In the genomic region with DNA sequence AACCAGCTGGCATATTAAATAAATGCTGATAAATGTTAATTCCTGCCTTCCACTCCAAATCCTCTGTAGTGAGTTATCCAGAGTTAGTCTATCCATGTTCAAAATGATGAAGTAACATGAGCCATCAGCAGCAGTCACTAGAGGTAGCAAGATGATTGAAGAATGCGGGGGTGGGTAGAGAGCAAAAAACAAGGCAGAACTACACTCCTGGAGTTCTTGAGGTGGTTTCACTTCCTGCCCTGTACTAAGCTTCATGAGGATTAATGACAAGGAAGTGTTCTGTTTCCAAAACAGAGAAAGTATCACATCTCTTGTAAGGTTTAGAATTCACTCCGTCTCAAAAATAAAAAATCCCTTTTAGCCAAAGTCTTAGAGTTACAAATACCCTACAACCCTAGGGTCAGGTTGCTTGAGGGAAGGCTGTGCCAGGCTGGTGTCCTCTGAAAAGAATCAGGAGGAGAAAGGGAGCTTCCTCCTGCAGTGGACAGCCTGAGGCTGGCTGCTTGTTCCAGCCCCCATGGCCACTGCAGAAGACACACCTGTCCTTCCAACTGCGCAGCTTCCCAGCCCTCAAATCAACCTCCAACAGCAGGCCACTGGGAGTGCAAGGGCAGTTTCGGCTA, we compare ENCODE assay signal across 10 cellular contexts.
DNase-seq lines count a peak whose midpoint lies in the region; ATAC-seq, FAIRE-seq and TF ChIP-seq lines count a peak whose summit lies in the region.
"Had no signal": no experiment of that assay in that cellular context is flagged by ENCODE, and none has a peak within 500 bp of the region (broad histone marks: within the 10 kb centered on the region; RNA-seq: fewer than 3 reads in every experiment).

No MANE protein-coding gene starts in this region.

- peak overlapping the region; percentile 6 for H3K27ac Mint-ChIP-seq in activated naive CD8-positive, alpha-beta T cell
- no peak overlapping the region for H3K27ac Mint-ChIP-seq in activated naive CD8-positive, alpha-beta T cell treated with anti-CD3 and anti-CD28 coated beads for 36 hours
- H3K27ac Mint-ChIP-seq in astrocyte (ENCODE audit: unreplicated experiment), result no peak overlapping the region
- H3K27ac Mint-ChIP-seq in immature natural killer cell, result no peak overlapping the region
- no peak overlapping the region for H3K27ac Mint-ChIP-seq in endothelial cell (ENCODE audit: unreplicated experiment)

- no peaks in the 10 kb centered on the region for H3K79me2 ChIP-seq in astrocyte (ENCODE audit: insufficient read depth, low read length)

- H3K27me3 ChIP-seq in astrocyte (ENCODE audit: insufficient read depth, low read length) (no peaks in the 10 kb centered on the region), suprapubic skin (no peaks in the 10 kb centered on the region)

- no peak for FAIRE-seq in astrocyte (lab: Jason Lieb, UNC)
- FAIRE-seq: TTC549 had no signal

- peaks cover 24% of the 10 kb centered on the region for H3K4me1 Mint-ChIP-seq in activated naive CD8-positive, alpha-beta T cell (ENCODE audit: low read depth)
- peaks cover 19% of the 10 kb centered on the region for H3K4me1 Mint-ChIP-seq in activated naive CD8-positive, alpha-beta T cell treated with anti-CD3 and anti-CD28 coated beads for 36 hours
- H3K4me1 Mint-ChIP-seq in astrocyte (ENCODE audit: low read depth, unreplicated experiment) (peaks cover 8% of the 10 kb centered on the region), immature natural killer cell (no peaks in the 10 kb centered on the region), endothelial cell (ENCODE audit: unreplicated experiment) (peaks cover 3% of the 10 kb centered on the region)

- H3K4me2 ChIP-seq in astrocyte (ENCODE audit: low read length), result no peak overlapping the region

- no peak overlapping the region for H3K9ac ChIP-seq in astrocyte (ENCODE audit: low read length)

- H3K9me3 Mint-ChIP-seq in activated naive CD8-positive, alpha-beta T cell (ENCODE audit: low read depth), result no peaks in the 10 kb centered on the region
- no peaks in the 10 kb centered on the region for H3K9me3 Mint-ChIP-seq in activated naive CD8-positive, alpha-beta T cell treated with anti-CD3 and anti-CD28 coated beads for 36 hours
- no peaks in the 10 kb centered on the region for H3K9me3 Mint-ChIP-seq in astrocyte (ENCODE audit: unreplicated experiment)
- no peaks in the 10 kb centered on the region for H3K9me3 Mint-ChIP-seq in immature natural killer cell
- no peaks in the 10 kb centered on the region for H3K9me3 Mint-ChIP-seq in endothelial cell (ENCODE audit: unreplicated experiment)

- H3K4me1 ChIP-seq in astrocyte (ENCODE audit: insufficient read depth, low read length) (no peaks in the 10 kb centered on the region), suprapubic skin (no peaks in the 10 kb centered on the region)

- H3K9me3 ChIP-seq in astrocyte (ENCODE audit: insufficient read depth, low read depth, low read length) (no peaks in the 10 kb centered on the region), suprapubic skin (no peaks in the 10 kb centered on the region)

- H3K36me3 ChIP-seq in astrocyte (ENCODE audit: insufficient read depth, low read length), result no peaks in the 10 kb centered on the region
- H3K36me3 ChIP-seq in suprapubic skin, result no peaks in the 10 kb centered on the region

- TF ChIP-seq POLR2A in suprapubic skin (IDR thresholded peaks at IDR 0.05), result no peak

- 90% methylated on average over 4 of the region's 4 CpGs for WGBS in suprapubic skin

- H3K27ac ChIP-seq in astrocyte (ENCODE audit: low read depth, low read length) (no peak overlapping the region), suprapubic skin (peak overlapping the region; percentile 15)
- H3K27ac ChIP-seq: C4-2B had no signal

- no peak for TF ChIP-seq CTCF in astrocyte (IDR thresholded peaks at IDR 0.05; ENCODE audit: insufficient read depth, low read depth, low read length)
- no peak for TF ChIP-seq CTCF in suprapubic skin (IDR thresholded peaks at IDR 0.05)
- TF ChIP-seq CTCF in endothelial cell (IDR thresholded peaks at IDR 0.05; ENCODE audit: unreplicated experiment), result no peak

- no peak for DNase-seq in activated naive CD8-positive, alpha-beta T cell treated with anti-CD3 and anti-CD28 coated beads for 36 hours
- DNase-seq in astrocyte (ENCODE audit: low read depth) (peak; percentile 26), suprapubic skin (ENCODE audit: low spot score in 2 of 2) (no peak), immature natural killer cell (no peak), endothelial cell (ENCODE audit: low spot score) (no peak), NCI-H2196 (lab: John Stamatoyannopoulos, UW; ENCODE audit: unreplicated experiment) (no peak)

- ATAC-seq in HG03521 (IDR thresholded peaks at IDR 0.05; ENCODE audit: unreplicated experiment), result peak; percentile 43

- no peak overlapping the region for H3K4me3 Mint-ChIP-seq in activated naive CD8-positive, alpha-beta T cell
- H3K4me3 Mint-ChIP-seq in activated naive CD8-positive, alpha-beta T cell treated with anti-CD3 and anti-CD28 coated beads for 36 hours, result no peak overlapping the region
- H3K4me3 Mint-ChIP-seq in astrocyte (ENCODE audit: unreplicated experiment) (no peak overlapping the region), immature natural killer cell (no peak overlapping the region), endothelial cell (ENCODE audit: unreplicated experiment) (no peak overlapping the region)

- H2AFZ ChIP-seq in astrocyte (ENCODE audit: low read depth, low read length), result no peak overlapping the region

- peaks cover 9% of the 10 kb centered on the region for H3K36me3 Mint-ChIP-seq in activated naive CD8-positive, alpha-beta T cell
- peaks cover 1% of the 10 kb centered on the region for H3K36me3 Mint-ChIP-seq in activated naive CD8-positive, alpha-beta T cell treated with anti-CD3 and anti-CD28 coated beads for 36 hours
- H3K36me3 Mint-ChIP-seq in astrocyte (ENCODE audit: low read depth, unreplicated experiment) (no peaks in the 10 kb centered on the region), immature natural killer cell (peaks cover 0 to 16% (median 12%) of the 10 kb centered on the region in 3 donors), endothelial cell (ENCODE audit: low read depth, unreplicated experiment) (no peaks in the 10 kb centered on the region)

- H4K20me1 ChIP-seq in astrocyte (ENCODE audit: insufficient read depth, low read length), result peaks cover 6% of the 10 kb centered on the region

- H3K27me3 Mint-ChIP-seq in activated naive CD8-positive, alpha-beta T cell, result no peaks in the 10 kb centered on the region
- no peaks in the 10 kb centered on the region for H3K27me3 Mint-ChIP-seq in activated naive CD8-positive, alpha-beta T cell treated with anti-CD3 and anti-CD28 coated beads for 36 hours
- H3K27me3 Mint-ChIP-seq in astrocyte (ENCODE audit: low read depth, unreplicated experiment), result no peaks in the 10 kb centered on the region
- no peaks in the 10 kb centered on the region for H3K27me3 Mint-ChIP-seq in immature natural killer cell (ENCODE audit: low read depth in 3 of 3)
- peaks cover 2% of the 10 kb centered on the region for H3K27me3 Mint-ChIP-seq in endothelial cell (ENCODE audit: unreplicated experiment)

- no peak for TF ChIP-seq EP300 in suprapubic skin (IDR thresholded peaks at IDR 0.05)

- H3K4me3 ChIP-seq in astrocyte (ENCODE audit: insufficient read depth, low read depth, low read length) (no peak overlapping the region), suprapubic skin (no peak overlapping the region)
